ENCODE assay signal across 21 cellular contexts in genomic region chr20:44114755-44115044, GRCh38.
DNase-seq lines count a peak whose midpoint lies in the region; ATAC-seq and TF ChIP-seq lines count a peak whose summit lies in the region.
"Had no signal": no experiment of that assay in that cellular context is flagged by ENCODE, and none has a peak within 500 bp of the region (broad histone marks: within the 10 kb centered on the region; RNA-seq: fewer than 3 reads in every experiment).

No MANE protein-coding gene starts in this region.

- DNase-seq in cardiac muscle cell (ENCODE audit: low read depth in 1 of 2, low spot score in 1 of 2) (no peak), left ventricle myocardium inferior (no peak), esophagus muscularis mucosa (ENCODE audit: extremely low spot score) (no peak), glutamatergic neuron (no peak), NCI-H2227 (lab: John Stamatoyannopoulos, UW; ENCODE audit: unreplicated experiment) (no peak), NCI-H2171 (lab: John Stamatoyannopoulos, UW) (no peak)
- DNase-seq: 8988T; C1 segment of cervical spinal cord; CD4-positive, CD25-positive, alpha-beta regulatory T cell; CD8-positive, alpha-beta memory T cell; COR-L47; DMS 273 treated with DMSO at 0.1 percent for 48 hours; DMS53; DND-41; EL; GOT3; H7 had no signal

- no peaks in the 10 kb centered on the region for H3K36me3 Mint-ChIP-seq in glutamatergic neuron (ENCODE audit: unreplicated experiment)
- H3K36me3 Mint-ChIP-seq: CD4-positive, CD25-positive, alpha-beta regulatory T cell; CD8-positive, alpha-beta memory T cell had no signal

- H3K4me3 ChIP-seq in cardiac muscle cell (no peak overlapping the region), left ventricle myocardium inferior (no peak overlapping the region), esophagus muscularis mucosa (no peak overlapping the region), rectal smooth muscle tissue (ENCODE audit: low read length) (no peak overlapping the region)
- H3K4me3 ChIP-seq: GM12878 had no signal

- no peaks in the 10 kb centered on the region for H3K4me1 Mint-ChIP-seq in glutamatergic neuron (ENCODE audit: low read depth, unreplicated experiment)

- H3K4me1 ChIP-seq in cardiac muscle cell (ENCODE audit: low read depth) (peaks cover 2% of the 10 kb centered on the region), left ventricle myocardium inferior (peaks cover 59% of the 10 kb centered on the region), esophagus muscularis mucosa (peaks cover 32 to 85% (median 78%) of the 10 kb centered on the region in 4 donors), rectal smooth muscle tissue (ENCODE audit: control insufficient read depth, insufficient read depth, low read length) (peaks cover 25% of the 10 kb centered on the region)

- ATAC-seq in HG03378 (IDR thresholded peaks at IDR 0.05; ENCODE audit: unreplicated experiment), result no peak
- ATAC-seq: GM12878, HCT116 had no signal

- 47% methylated on average over 3 of the region's 5 CpGs for WGBS in esophagus muscularis mucosa

- TF ChIP-seq POLR2A in esophagus muscularis mucosa (IDR thresholded peaks at IDR 0.05; ENCODE audit: low read depth), result no peak

- H3K9ac ChIP-seq in rectal smooth muscle tissue (ENCODE audit: low read length), result no peak overlapping the region

- TF ChIP-seq CTCF in cardiac muscle cell (IDR thresholded peaks at IDR 0.05; ENCODE audit: low read depth, low read length), result no peak
- TF ChIP-seq CTCF in left ventricle myocardium inferior (IDR thresholded peaks at IDR 0.05; ENCODE audit: borderline replicate concordance), result no peak
- no peak for TF ChIP-seq CTCF in esophagus muscularis mucosa (IDR thresholded peaks at IDR 0.05)
- TF ChIP-seq CTCF in glutamatergic neuron (IDR thresholded peaks at IDR 0.05; ENCODE audit: partially characterized antibody, unreplicated experiment), result no peak

- H3K27ac ChIP-seq in cardiac muscle cell (peak overlapping the region; percentile 59), left ventricle myocardium inferior (replicated peaks) (no peak overlapping the region), esophagus muscularis mucosa (replicated peaks in 1 of 4) (peak overlapping the region; percentile 71 to 81 (median 75)), rectal smooth muscle tissue (ENCODE audit: low read depth, low read length) (peak overlapping the region; percentile 12)

- H3K27ac Mint-ChIP-seq in glutamatergic neuron (ENCODE audit: unreplicated experiment), result no peak overlapping the region
- H3K27ac Mint-ChIP-seq: CD4-positive, CD25-positive, alpha-beta regulatory T cell; CD8-positive, alpha-beta memory T cell had no signal

- H3K9me3 ChIP-seq in cardiac muscle cell (ENCODE audit: low read depth) (no peaks in the 10 kb centered on the region), left ventricle myocardium inferior (replicated peaks) (no peaks in the 10 kb centered on the region), esophagus muscularis mucosa (no peaks in the 10 kb centered on the region)

- H3K36me3 ChIP-seq in cardiac muscle cell (peaks cover 29% of the 10 kb centered on the region), left ventricle myocardium inferior (no peaks in the 10 kb centered on the region), esophagus muscularis mucosa (peaks cover 0 to 32% (median 14%) of the 10 kb centered on the region in 4 donors), rectal smooth muscle tissue (ENCODE audit: control insufficient read depth, insufficient read depth, low read length) (peaks cover 4% of the 10 kb centered on the region)

- no peaks in the 10 kb centered on the region for H3K9me3 Mint-ChIP-seq in glutamatergic neuron (ENCODE audit: unreplicated experiment)
- H3K9me3 Mint-ChIP-seq: CD4-positive, CD25-positive, alpha-beta regulatory T cell had no signal

- H3K27me3 ChIP-seq in cardiac muscle cell (no peaks in the 10 kb centered on the region), left ventricle myocardium inferior (ENCODE audit: low read depth) (peaks cover 17% of the 10 kb centered on the region), esophagus muscularis mucosa (peaks cover 0 to 15% (median 7%) of the 10 kb centered on the region in 4 donors), rectal smooth muscle tissue (ENCODE audit: control insufficient read depth, insufficient read depth, low read length) (peaks cover 1% of the 10 kb centered on the region)

- intact Hi-C loops in left ventricle myocardium inferior (cut with micrococcal nuclease), result loop anchor here (5.0 kb wide), 1 partner anchor 73 kb away; the partner anchor contains the start of gene JPH2
- intact Hi-C loops in esophagus muscularis mucosa (cut with DNase I), result loop anchor here (10.0 kb wide), 1 partner anchor 190 kb away; no protein-coding TSS in a partner anchor

- no peak overlapping the region for H3K4me3 Mint-ChIP-seq in glutamatergic neuron (ENCODE audit: unreplicated experiment)
- H3K4me3 Mint-ChIP-seq: CD4-positive, CD25-positive, alpha-beta regulatory T cell; CD8-positive, alpha-beta memory T cell had no signal

- peaks cover 1% of the 10 kb centered on the region for H3K27me3 Mint-ChIP-seq in glutamatergic neuron (ENCODE audit: unreplicated experiment)

- TF ChIP-seq EP300 in esophagus muscularis mucosa (IDR thresholded peaks at IDR 0.05), result no peak
